17 cellular contexts compared by ENCODE assay signal in genomic region chr5:76709762-76710161, GRCh38. TPM values are rescaled to one million over a fixed set of nuclear protein-coding genes. Genes with fewer than 3 reads are reported as not detected.
DNase-seq lines count a peak whose midpoint lies in the region; FAIRE-seq lines count a peak whose summit lies in the region.
"Had no signal": no experiment of that assay in that cellular context is flagged by ENCODE, and none has a peak within 500 bp of the region (broad histone marks: within the 10 kb centered on the region; RNA-seq: fewer than 3 reads in every experiment).

No MANE protein-coding gene starts in this region.

- H3K36me3 ChIP-seq in SJSA1, result no peaks in the 10 kb centered on the region
- no peaks in the 10 kb centered on the region for H3K36me3 ChIP-seq in skeletal muscle satellite cell (ENCODE audit: insufficient read depth, low read length)
- H3K36me3 ChIP-seq: transverse colon had no signal

- FAIRE-seq in G401.6 (lab: Jason Lieb, UNC), result peak; percentile 92
- FAIRE-seq: GM18507 had no signal

- peak overlapping the region; percentile 36 for H3K4me2 ChIP-seq in skeletal muscle satellite cell (ENCODE audit: low read length)

- no peak overlapping the region for H3K9ac ChIP-seq in skeletal muscle satellite cell (ENCODE audit: low read depth, low read length)

- H3K9me3 ChIP-seq in SJSA1 (replicated peaks) (no peaks in the 10 kb centered on the region), skeletal muscle satellite cell (replicated peaks; ENCODE audit: low read length) (no peaks in the 10 kb centered on the region)
- H3K9me3 ChIP-seq: transverse colon had no signal

- H3K4me1 ChIP-seq in SJSA1 (replicated peaks) (peaks cover 41% of the 10 kb centered on the region), skeletal muscle satellite cell (ENCODE audit: control insufficient read depth, insufficient read depth, low read length) (peaks cover 21% of the 10 kb centered on the region)

- H3K27me3 ChIP-seq in SJSA1 (replicated peaks), result no peaks in the 10 kb centered on the region
- peaks cover 23% of the 10 kb centered on the region for H3K27me3 ChIP-seq in skeletal muscle satellite cell (ENCODE audit: control insufficient read depth, insufficient read depth, low read length)

- H3K27ac ChIP-seq in SJSA1, result peak overlapping the region; percentile 84
- H3K27ac ChIP-seq: transverse colon had no signal

- H3K4me3 ChIP-seq in SJSA1 (no peak overlapping the region), skeletal muscle satellite cell (ENCODE audit: low read length) (no peak overlapping the region)
- H3K4me3 ChIP-seq: transverse colon had no signal

- DNase-seq in SJSA1 (ENCODE audit: low read depth in 1 of 2, low spot score in 2 of 2) (peak in 1 of 2 experiments; percentile 78), fibroblast of peridontal ligament (ENCODE audit: extremely low read depth) (peak; percentile 95), HUDEP-2 (lab: John Stamatoyannopoulos, UW; ENCODE audit: unreplicated experiment in 76 of 76) (no peak), iPS-NIHi7 (ENCODE audit: extremely low spot score) (no peak), NCI-H146 treated with DMSO at 0.1 percent for 48 hours (lab: John Stamatoyannopoulos, UW; ENCODE audit: unreplicated experiment) (no peak), NCI-H526 treated with DMSO at 0.1 percent for 48 hours (lab: John Stamatoyannopoulos, UW) (no peak)
- DNase-seq: activated CD4-positive, alpha-beta memory T cell treated with anti-CD3 and anti-CD28 coated beads for 36 hours; anterior cingulate cortex; effector CD8-positive, alpha-beta T cell; NCI-H1694 treated with DMSO at 0.1 percent for 48 hours; NCI-H69; RPMI8226; stimulated activated CD4-positive, alpha-beta T cell treated with anti-CD3 and anti-CD28 coated beads, Interleukin-1b, Interleukin-23, amount 100 ng/mL, for 48 hours; transverse colon had no signal

RNA-seq across cellular contexts. Expression of gene F2R, which starts 6.2 kb away (rescaled TPM):
- total RNA-seq in SJSA1 (2014; rRNA removed; shearing (Covaris generic)), result 61.4 and 95.4 TPM in 2 replicates
- 49.4 and 69.0 TPM in 2 replicates for total RNA-seq in skeletal muscle satellite cell (2012; rRNA removed)
